In the genomic region with DNA sequence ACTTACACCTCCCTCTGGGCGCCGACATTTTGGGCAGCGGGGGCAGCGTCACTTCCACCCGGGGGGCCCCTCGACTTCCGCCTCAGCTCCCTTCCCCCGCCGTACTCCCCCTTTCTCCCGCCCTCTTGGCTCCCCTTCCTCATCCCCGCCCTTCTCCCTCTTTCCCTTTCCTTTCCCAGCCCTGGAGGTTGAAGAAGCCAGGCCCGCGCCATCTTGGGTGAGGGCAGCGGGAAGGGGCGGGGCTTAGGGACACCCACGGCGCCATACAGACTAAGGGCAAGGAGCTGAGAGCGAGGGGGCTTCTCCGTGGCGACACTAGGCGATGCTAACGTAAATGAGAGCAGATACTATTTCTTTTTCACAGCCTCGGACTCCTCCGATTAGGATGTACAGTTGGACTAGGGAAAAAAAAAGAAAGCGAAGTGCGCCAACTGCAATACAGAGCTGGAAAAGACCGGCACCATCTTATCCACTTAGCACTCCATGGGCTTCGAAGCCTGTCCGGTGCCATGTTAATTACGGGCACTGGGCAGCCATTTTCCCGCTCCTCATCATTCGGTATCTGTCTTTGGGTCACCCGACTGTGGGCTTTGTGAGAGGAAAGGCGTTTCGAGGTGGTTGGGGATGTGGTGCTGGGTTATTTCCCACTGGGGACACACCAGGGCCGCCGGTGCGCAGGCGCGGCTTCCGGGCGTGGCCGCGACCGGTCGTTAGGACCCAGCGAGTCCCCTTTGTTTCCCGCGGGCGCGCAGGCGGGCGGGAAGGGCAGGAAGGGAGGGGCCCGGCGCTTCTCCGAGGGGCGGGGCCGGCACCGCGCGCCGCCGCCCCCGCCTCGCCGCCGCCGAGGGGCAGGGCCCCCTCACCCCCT, we compare ENCODE assay signal across 1 cellular context.
TF ChIP-seq lines count a peak whose summit lies in the region.

A gene with protein sequence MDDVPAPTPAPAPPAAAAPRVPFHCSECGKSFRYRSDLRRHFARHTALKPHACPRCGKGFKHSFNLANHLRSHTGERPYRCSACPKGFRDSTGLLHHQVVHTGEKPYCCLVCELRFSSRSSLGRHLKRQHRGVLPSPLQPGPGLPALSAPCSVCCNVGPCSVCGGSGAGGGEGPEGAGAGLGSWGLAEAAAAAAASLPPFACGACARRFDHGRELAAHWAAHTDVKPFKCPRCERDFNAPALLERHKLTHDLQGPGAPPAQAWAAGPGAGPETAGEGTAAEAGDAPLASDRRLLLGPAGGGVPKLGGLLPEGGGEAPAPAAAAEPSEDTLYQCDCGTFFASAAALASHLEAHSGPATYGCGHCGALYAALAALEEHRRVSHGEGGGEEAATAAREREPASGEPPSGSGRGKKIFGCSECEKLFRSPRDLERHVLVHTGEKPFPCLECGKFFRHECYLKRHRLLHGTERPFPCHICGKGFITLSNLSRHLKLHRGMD (minus strand): TSS at position 50 of the 868 bp plus-strand sequence. CDS start 1,652 bp downstream, outside the sequence.
A gene with protein sequence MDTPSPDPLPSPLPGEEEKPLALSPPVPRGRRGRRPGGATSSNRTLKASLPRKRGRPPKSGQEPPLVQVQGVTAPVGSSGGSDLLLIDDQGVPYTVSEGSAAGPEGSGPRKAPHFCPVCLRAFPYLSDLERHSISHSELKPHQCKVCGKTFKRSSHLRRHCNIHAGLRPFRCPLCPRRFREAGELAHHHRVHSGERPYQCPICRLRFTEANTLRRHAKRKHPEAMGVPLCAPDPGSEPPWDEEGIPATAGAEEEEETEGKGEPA (plus strand): TSS at position 821 of the 868 bp plus-strand sequence. CDS start 1,825 bp downstream, outside the sequence.

TF ChIP-seq in K562, 482 proteins besides CTCF, POLR2A, EP300 and RAD21 (continued from another document and continues in another):
- TF ChIP-seq, protein P1, sequence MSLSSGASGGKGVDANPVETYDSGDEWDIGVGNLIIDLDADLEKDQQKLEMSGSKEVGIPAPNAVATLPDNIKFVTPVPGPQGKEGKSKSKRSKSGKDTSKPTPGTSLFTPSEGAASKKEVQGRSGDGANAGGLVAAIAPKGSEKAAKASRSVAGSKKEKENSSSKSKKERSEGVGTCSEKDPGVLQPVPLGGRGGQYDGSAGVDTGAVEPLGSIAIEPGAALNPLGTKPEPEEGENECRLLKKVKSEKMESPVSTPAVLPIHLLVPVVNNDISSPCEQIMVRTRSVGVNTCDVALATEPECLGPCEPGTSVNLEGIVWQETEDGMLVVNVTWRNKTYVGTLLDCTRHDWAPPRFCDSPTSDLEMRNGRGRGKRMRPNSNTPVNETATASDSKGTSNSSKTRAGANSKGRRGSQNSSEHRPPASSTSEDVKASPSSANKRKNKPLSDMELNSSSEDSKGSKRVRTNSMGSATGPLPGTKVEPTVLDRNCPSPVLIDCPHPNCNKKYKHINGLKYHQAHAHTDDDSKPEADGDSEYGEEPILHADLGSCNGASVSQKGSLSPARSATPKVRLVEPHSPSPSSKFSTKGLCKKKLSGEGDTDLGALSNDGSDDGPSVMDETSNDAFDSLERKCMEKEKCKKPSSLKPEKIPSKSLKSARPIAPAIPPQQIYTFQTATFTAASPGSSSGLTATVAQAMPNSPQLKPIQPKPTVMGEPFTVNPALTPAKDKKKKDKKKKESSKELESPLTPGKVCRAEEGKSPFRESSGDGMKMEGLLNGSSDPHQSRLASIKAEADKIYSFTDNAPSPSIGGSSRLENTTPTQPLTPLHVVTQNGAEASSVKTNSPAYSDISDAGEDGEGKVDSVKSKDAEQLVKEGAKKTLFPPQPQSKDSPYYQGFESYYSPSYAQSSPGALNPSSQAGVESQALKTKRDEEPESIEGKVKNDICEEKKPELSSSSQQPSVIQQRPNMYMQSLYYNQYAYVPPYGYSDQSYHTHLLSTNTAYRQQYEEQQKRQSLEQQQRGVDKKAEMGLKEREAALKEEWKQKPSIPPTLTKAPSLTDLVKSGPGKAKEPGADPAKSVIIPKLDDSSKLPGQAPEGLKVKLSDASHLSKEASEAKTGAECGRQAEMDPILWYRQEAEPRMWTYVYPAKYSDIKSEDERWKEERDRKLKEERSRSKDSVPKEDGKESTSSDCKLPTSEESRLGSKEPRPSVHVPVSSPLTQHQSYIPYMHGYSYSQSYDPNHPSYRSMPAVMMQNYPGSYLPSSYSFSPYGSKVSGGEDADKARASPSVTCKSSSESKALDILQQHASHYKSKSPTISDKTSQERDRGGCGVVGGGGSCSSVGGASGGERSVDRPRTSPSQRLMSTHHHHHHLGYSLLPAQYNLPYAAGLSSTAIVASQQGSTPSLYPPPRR (CRISPR knock-in tag; IDR thresholded peaks at IDR 0.05; ENCODE audit: borderline replicate concordance) = no peak
- TF ChIP-seq EP400 (IDR thresholded peaks at IDR 0.05) (peak; percentile 84), ZNF764 (CRISPR knock-in tag; IDR thresholded peaks at IDR 0.05; ENCODE audit: low read depth) (no peak), NONO (IDR thresholded peaks at IDR 0.05; ENCODE audit: low read depth in 2 of 2, low read length in 1 of 2) (no peak; a peak in 1 of 4 replicates), MXI1 (IDR thresholded peaks at IDR 0.05; ENCODE audit: low read depth, low read length) (peak; percentile 53; the same call in 1 of the 2 replicates), TAL1 (IDR thresholded peaks at IDR 0.05) (no peak), KHSRP (IDR thresholded peaks at IDR 0.05) (no peak), TSC22D4 (tag; IDR thresholded peaks at IDR 0.05) (no peak), HDGF (IDR thresholded peaks at IDR 0.05) (no peak), SRSF1 (IDR thresholded peaks at IDR 0.05; ENCODE audit: low read depth, low read length) (no peak), RBM14 (IDR thresholded peaks at IDR 0.05; ENCODE audit: borderline replicate concordance, insufficient read depth, low read depth, low read length) (no peak), SRF (CRISPR knock-in tag; IDR thresholded peaks at IDR 0.05) (no peak; a peak in 1 of 4 replicates), BCOR (IDR thresholded peaks at IDR 0.05) (0 out of 2 replicates have a peak, but pooled peaks have one; percentile 9), CBX8 (IDR thresholded peaks at IDR 0.05; ENCODE audit: borderline replicate concordance, extremely low read depth, low read depth, low read length, poor library complexity, severe bottlenecking) (no peak), TRIM24 (IDR thresholded peaks at IDR 0.05) (0 out of 4 replicates have a peak, but pooled peaks of 1 of the 2 experiments have one; percentile 32), PHF20 (IDR thresholded peaks at IDR 0.05; ENCODE audit: partially characterized antibody) (peak; percentile 88), ZNF644 (tag; IDR thresholded peaks at IDR 0.05; ENCODE audit: low read depth) (peak; percentile 95), GABPB1 (CRISPR knock-in tag; IDR thresholded peaks at IDR 0.05) (peak; percentile 94), SIN3A (IDR thresholded peaks at IDR 0.05; ENCODE audit: borderline replicate concordance in 2 of 2, control insufficient read depth in 1 of 2, low read depth in 2 of 2, low read length in 2 of 2) (peak; percentile 16 to 51; a peak in 1 of 4 replicates), SREBF2 (CRISPR knock-in tag; IDR thresholded peaks at IDR 0.05) (no peak), PRMT5 (CRISPR knock-in tag; IDR thresholded peaks at IDR 0.05) (no peak), STAT5B (CRISPR knock-in tag; IDR thresholded peaks at IDR 0.05) (no peak), PHF21A (IDR thresholded peaks at IDR 0.05; ENCODE audit: borderline replicate concordance, low read depth) (no peak)
- TF ChIP-seq, protein P2, sequence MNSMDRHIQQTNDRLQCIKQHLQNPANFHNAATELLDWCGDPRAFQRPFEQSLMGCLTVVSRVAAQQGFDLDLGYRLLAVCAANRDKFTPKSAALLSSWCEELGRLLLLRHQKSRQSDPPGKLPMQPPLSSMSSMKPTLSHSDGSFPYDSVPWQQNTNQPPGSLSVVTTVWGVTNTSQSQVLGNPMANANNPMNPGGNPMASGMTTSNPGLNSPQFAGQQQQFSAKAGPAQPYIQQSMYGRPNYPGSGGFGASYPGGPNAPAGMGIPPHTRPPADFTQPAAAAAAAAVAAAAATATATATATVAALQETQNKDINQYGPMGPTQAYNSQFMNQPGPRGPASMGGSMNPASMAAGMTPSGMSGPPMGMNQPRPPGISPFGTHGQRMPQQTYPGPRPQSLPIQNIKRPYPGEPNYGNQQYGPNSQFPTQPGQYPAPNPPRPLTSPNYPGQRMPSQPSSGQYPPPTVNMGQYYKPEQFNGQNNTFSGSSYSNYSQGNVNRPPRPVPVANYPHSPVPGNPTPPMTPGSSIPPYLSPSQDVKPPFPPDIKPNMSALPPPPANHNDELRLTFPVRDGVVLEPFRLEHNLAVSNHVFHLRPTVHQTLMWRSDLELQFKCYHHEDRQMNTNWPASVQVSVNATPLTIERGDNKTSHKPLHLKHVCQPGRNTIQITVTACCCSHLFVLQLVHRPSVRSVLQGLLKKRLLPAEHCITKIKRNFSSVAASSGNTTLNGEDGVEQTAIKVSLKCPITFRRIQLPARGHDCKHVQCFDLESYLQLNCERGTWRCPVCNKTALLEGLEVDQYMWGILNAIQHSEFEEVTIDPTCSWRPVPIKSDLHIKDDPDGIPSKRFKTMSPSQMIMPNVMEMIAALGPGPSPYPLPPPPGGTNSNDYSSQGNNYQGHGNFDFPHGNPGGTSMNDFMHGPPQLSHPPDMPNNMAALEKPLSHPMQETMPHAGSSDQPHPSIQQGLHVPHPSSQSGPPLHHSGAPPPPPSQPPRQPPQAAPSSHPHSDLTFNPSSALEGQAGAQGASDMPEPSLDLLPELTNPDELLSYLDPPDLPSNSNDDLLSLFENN (IDR thresholded peaks at IDR 0.05; ENCODE audit: low read depth in 2 of 2, low read length in 2 of 2) = peak in 1 of 2 experiments; percentile 26; a peak in 1 of 4 replicates
- TF ChIP-seq, protein P3, sequence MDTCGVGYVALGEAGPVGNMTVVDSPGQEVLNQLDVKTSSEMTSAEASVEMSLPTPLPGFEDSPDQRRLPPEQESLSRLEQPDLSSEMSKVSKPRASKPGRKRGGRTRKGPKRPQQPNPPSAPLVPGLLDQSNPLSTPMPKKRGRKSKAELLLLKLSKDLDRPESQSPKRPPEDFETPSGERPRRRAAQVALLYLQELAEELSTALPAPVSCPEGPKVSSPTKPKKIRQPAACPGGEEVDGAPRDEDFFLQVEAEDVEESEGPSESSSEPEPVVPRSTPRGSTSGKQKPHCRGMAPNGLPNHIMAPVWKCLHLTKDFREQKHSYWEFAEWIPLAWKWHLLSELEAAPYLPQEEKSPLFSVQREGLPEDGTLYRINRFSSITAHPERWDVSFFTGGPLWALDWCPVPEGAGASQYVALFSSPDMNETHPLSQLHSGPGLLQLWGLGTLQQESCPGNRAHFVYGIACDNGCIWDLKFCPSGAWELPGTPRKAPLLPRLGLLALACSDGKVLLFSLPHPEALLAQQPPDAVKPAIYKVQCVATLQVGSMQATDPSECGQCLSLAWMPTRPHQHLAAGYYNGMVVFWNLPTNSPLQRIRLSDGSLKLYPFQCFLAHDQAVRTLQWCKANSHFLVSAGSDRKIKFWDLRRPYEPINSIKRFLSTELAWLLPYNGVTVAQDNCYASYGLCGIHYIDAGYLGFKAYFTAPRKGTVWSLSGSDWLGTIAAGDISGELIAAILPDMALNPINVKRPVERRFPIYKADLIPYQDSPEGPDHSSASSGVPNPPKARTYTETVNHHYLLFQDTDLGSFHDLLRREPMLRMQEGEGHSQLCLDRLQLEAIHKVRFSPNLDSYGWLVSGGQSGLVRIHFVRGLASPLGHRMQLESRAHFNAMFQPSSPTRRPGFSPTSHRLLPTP (IDR thresholded peaks at IDR 0.05; ENCODE audit: borderline replicate concordance, extremely low read depth, insufficient read length) = no peak
- TF ChIP-seq, protein P4, sequence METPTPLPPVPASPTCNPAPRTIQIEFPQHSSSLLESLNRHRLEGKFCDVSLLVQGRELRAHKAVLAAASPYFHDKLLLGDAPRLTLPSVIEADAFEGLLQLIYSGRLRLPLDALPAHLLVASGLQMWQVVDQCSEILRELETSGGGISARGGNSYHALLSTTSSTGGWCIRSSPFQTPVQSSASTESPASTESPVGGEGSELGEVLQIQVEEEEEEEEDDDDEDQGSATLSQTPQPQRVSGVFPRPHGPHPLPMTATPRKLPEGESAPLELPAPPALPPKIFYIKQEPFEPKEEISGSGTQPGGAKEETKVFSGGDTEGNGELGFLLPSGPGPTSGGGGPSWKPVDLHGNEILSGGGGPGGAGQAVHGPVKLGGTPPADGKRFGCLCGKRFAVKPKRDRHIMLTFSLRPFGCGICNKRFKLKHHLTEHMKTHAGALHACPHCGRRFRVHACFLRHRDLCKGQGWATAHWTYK (CRISPR knock-in tag; IDR thresholded peaks at IDR 0.05) = no peak
- TF ChIP-seq, protein P5, sequence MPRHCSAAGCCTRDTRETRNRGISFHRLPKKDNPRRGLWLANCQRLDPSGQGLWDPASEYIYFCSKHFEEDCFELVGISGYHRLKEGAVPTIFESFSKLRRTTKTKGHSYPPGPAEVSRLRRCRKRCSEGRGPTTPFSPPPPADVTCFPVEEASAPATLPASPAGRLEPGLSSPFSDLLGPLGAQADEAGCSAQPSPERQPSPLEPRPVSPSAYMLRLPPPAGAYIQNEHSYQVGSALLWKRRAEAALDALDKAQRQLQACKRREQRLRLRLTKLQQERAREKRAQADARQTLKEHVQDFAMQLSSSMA (CRISPR knock-in tag; IDR thresholded peaks at IDR 0.05) = no peak
- TF ChIP-seq, protein P6, sequence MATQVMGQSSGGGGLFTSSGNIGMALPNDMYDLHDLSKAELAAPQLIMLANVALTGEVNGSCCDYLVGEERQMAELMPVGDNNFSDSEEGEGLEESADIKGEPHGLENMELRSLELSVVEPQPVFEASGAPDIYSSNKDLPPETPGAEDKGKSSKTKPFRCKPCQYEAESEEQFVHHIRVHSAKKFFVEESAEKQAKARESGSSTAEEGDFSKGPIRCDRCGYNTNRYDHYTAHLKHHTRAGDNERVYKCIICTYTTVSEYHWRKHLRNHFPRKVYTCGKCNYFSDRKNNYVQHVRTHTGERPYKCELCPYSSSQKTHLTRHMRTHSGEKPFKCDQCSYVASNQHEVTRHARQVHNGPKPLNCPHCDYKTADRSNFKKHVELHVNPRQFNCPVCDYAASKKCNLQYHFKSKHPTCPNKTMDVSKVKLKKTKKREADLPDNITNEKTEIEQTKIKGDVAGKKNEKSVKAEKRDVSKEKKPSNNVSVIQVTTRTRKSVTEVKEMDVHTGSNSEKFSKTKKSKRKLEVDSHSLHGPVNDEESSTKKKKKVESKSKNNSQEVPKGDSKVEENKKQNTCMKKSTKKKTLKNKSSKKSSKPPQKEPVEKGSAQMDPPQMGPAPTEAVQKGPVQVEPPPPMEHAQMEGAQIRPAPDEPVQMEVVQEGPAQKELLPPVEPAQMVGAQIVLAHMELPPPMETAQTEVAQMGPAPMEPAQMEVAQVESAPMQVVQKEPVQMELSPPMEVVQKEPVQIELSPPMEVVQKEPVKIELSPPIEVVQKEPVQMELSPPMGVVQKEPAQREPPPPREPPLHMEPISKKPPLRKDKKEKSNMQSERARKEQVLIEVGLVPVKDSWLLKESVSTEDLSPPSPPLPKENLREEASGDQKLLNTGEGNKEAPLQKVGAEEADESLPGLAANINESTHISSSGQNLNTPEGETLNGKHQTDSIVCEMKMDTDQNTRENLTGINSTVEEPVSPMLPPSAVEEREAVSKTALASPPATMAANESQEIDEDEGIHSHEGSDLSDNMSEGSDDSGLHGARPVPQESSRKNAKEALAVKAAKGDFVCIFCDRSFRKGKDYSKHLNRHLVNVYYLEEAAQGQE (CRISPR knock-in tag; IDR thresholded peaks at IDR 0.05; ENCODE audit: low read depth) = peak; percentile 70; the same call in 1 of the 2 replicates
